Comparison of ENCODE assay signal across 21 cellular contexts in genomic region chr17:13311301-13311700, GRCh38.
A peak's percentile ranks its signal among the peaks of the same experiment; 100 is the strongest.
DNase-seq lines count a peak whose midpoint lies in the region; ATAC-seq and TF ChIP-seq lines count a peak whose summit lies in the region.
"Had no signal": no experiment of that assay in that cellular context is flagged by ENCODE, and none has a peak within 500 bp of the region (broad histone marks: within the 10 kb centered on the region; RNA-seq: fewer than 3 reads in every experiment).

No MANE protein-coding gene starts in this region.

- no peak overlapping the region for H3K18ac ChIP-seq in IMR-90 (ENCODE audit: low read depth, low read length)

- no peak overlapping the region for H2BK20ac ChIP-seq in IMR-90 (ENCODE audit: low read depth, low read length)

- POLR2A ChIA-PET in BJ (lab: Charles Lee): no interaction called here
- POLR2A ChIA-PET in IMR-90 (lab: Charles Lee; ENCODE audit: unreplicated experiment): no interaction called here

- H2BK15ac ChIP-seq in IMR-90 (ENCODE audit: low read depth, low read length): no peak overlapping the region

- H3K36me3 ChIP-seq in BJ (ENCODE audit: control insufficient read depth, insufficient read depth, low read length) (no peaks in the 10 kb centered on the region), IMR-90 (ENCODE audit: control insufficient read depth, insufficient read depth, low read length) (no peaks in the 10 kb centered on the region), mammary epithelial cell (ENCODE audit: insufficient read depth, low read length) (no peaks in the 10 kb centered on the region), H7 (replicated peaks; ENCODE audit: control insufficient read depth, insufficient read depth, low read length) (no peaks in the 10 kb centered on the region)
- H3K36me3 ChIP-seq: uterus had no signal

- ATAC-seq in IMR-90 (ENCODE audit: low read depth) (0 out of 2 replicates have a peak, but pooled peaks have one; percentile 21), GM21529 (IDR thresholded peaks at IDR 0.05; ENCODE audit: unreplicated experiment) (no peak), GM18907 (IDR thresholded peaks at IDR 0.05; ENCODE audit: unreplicated experiment) (no peak)
- ATAC-seq: activated CD8-positive, alpha-beta memory T cell treated with anti-CD3 and anti-CD28 coated beads, Interleukin-2, amount 10 ng/mL, durations not matched to agents 7 days and 5 days; body of pancreas; GM12878 had no signal

- H3K14ac ChIP-seq in IMR-90 (replicated peaks; ENCODE audit: low read depth, low read length): no peak overlapping the region

- H3K9me3 ChIP-seq in IMR-90 (ENCODE audit: control insufficient read depth, insufficient read depth, low read length): no peaks in the 10 kb centered on the region
- H3K9me3 ChIP-seq in mammary epithelial cell (replicated peaks; ENCODE audit: insufficient read depth, low read length): no peaks in the 10 kb centered on the region
- H3K9me3 ChIP-seq: body of pancreas, uterus had no signal

- no peak overlapping the region for H2AK9ac ChIP-seq in IMR-90 (replicated peaks; ENCODE audit: low read depth, low read length, poor library complexity)

- dilution Hi-C loops in IMR-90 (cut with HindIII; ENCODE audit: low sequenced_read_pairs, unreplicated experiment) (no loop called here), mammary epithelial cell (cut with HindIII; ENCODE audit: low sequenced_read_pairs) (no loop called here)

- H3K4me3 ChIP-seq in BJ (ENCODE audit: low read depth, low read length): no peak overlapping the region
- H3K4me3 ChIP-seq in IMR-90 (ENCODE audit: insufficient read depth, low read depth, low read length): no peak overlapping the region
- H3K4me3 ChIP-seq in mammary epithelial cell (replicated peaks in 1 of 3; ENCODE audit: insufficient read depth in 1 of 3, low read depth in 2 of 3, low read length in 3 of 3): no peak overlapping the region
- no peak overlapping the region for H3K4me3 ChIP-seq in H7 (ENCODE audit: insufficient read depth, low read depth, low read length)
- H3K4me3 ChIP-seq: body of pancreas, GM12878, skin epidermis, uterus had no signal

- H3K27me3 ChIP-seq in BJ (ENCODE audit: control insufficient read depth, insufficient read depth, low read length): no peaks in the 10 kb centered on the region
- 0 out of 2 replicates have a peak, but pooled peaks cover 1% of the 10 kb centered on the region for H3K27me3 ChIP-seq in IMR-90 (ENCODE audit: control insufficient read depth, insufficient read depth, low read length)
- H3K27me3 ChIP-seq in mammary epithelial cell (ENCODE audit: insufficient read depth, low read length): peaks cover 2% of the 10 kb centered on the region
- no peaks in the 10 kb centered on the region for H3K27me3 ChIP-seq in H7 (ENCODE audit: control insufficient read depth, insufficient read depth, low read length)
- H3K27me3 ChIP-seq: body of pancreas, uterus had no signal

- no peak overlapping the region for H3K27ac ChIP-seq in IMR-90 (ENCODE audit: insufficient read depth, low read length)
- H3K27ac ChIP-seq in mammary epithelial cell (ENCODE audit: insufficient read depth, low read depth, low read length): no peak overlapping the region
- H3K27ac ChIP-seq: body of pancreas, KMS-11, RWPE1, skin epidermis, uterus had no signal

- in situ Hi-C loops in IMR-90 (cut with MboI; ENCODE audit: low sequenced_read_pairs): no loop called here
- in situ Hi-C loops in mammary epithelial cell (cut with MboI; ENCODE audit: low sequenced_read_pairs in 2 of 2): no loop called here

- H3K56ac ChIP-seq in IMR-90 (ENCODE audit: extremely low read depth, insufficient read depth, low read length): no peak overlapping the region

- no peaks in the 10 kb centered on the region for H3K9me1 ChIP-seq in IMR-90 (ENCODE audit: insufficient read depth, low read length)

- H3K79me1 ChIP-seq in IMR-90 (ENCODE audit: low read depth in 1 of 2, low read length in 2 of 2): no peaks in the 10 kb centered on the region

- intact Hi-C loops in IMR-90 (cut with micrococcal nuclease) (no loop called here), mammary epithelial cell (cut with micrococcal nuclease) (no loop called here)

- no peak overlapping the region for H3K23ac ChIP-seq in IMR-90 (ENCODE audit: low read depth, low read length)

- H3K4ac ChIP-seq in IMR-90 (ENCODE audit: low read depth, low read length): no peak overlapping the region

- no peak overlapping the region for H4K8ac ChIP-seq in IMR-90 (ENCODE audit: low read depth in 2 of 2, low read length in 2 of 2)

- no peak overlapping the region for H3K4me2 ChIP-seq in IMR-90 (ENCODE audit: low read depth, low read length)
- H3K4me2 ChIP-seq in mammary epithelial cell (ENCODE audit: insufficient read depth, low read depth, low read length): no peak overlapping the region
- H3K4me2 ChIP-seq: KMS-11 had no signal

- TF ChIP-seq CTCF in BJ (IDR thresholded peaks at IDR 0.05; ENCODE audit: insufficient read depth, low read depth, low read length) (no peak), IMR-90 (conservative IDR thresholded peaks at IDR 0.05; ENCODE audit: low read depth, low read length) (no peak), mammary epithelial cell (conservative IDR thresholded peaks at IDR 0.05 in 1 of 2, IDR thresholded peaks at IDR 0.05 in 1 of 2; ENCODE audit: extremely low read depth in 1 of 2, insufficient read depth in 1 of 2, low read depth in 1 of 2, low read length in 2 of 2) (no peak)

- H3K9ac ChIP-seq in IMR-90 (ENCODE audit: low read depth, low read length) (no peak overlapping the region), mammary epithelial cell (ENCODE audit: insufficient read depth, low read length) (no peak overlapping the region)
- H3K9ac ChIP-seq: KMS-11 had no signal

- BruUV-seq in IMR-90 (replicated peaks; lab: Mats Ljungman, UMichigan) (no TSS peak), mammary epithelial cell (replicated peaks; lab: Mats Ljungman, UMichigan) (no TSS peak)

- no peak overlapping the region for H2BK5ac ChIP-seq in IMR-90 (ENCODE audit: low read depth, low read length, poor library complexity, severe bottlenecking)

- no peak overlapping the region for H2AK5ac ChIP-seq in IMR-90 (ENCODE audit: low read depth, low read length)

- WGBS in IMR-90 (ENCODE audit: extremely low coverage in 2 of 2, insufficient read length in 1 of 2), 2 experiments: no CpG with 5 or more reads among the region's 1 CpG
- 0% methylated on average over 1 of the region's 1 CpG for WGBS in mammary epithelial cell (ENCODE audit: low coverage, missing lambda C conversion rate)

- H2AFZ ChIP-seq in IMR-90 (replicated peaks; ENCODE audit: low read length, poor library complexity) (no peak overlapping the region), mammary epithelial cell (ENCODE audit: low read depth, low read length) (no peak overlapping the region)

- CTCF ChIA-PET in BJ (lab: Yijun Ruan, JAX) (no interaction called here), IMR-90 (lab: Yijun Ruan, JAX) (interaction anchor here (0.7 kb wide), 1 partner anchor 23 kb away, joined by 3 read pairs; no protein-coding TSS in a partner anchor), mammary epithelial cell (lab: Charles Lee; ENCODE audit: low non-redundant PET) (no interaction called here)

- peak; percentile 42 for DNase-seq in BJ (ENCODE audit: low read depth)
- peak; percentile 12 for DNase-seq in IMR-90
- peak; percentile 29 for DNase-seq in mammary epithelial cell
- peak; percentile 37 for DNase-seq in iris pigment epithelial cell (ENCODE audit: low read depth)
- DNase-seq in NOMO-1 treated with DMSO at 0.1 percent for 48 hours (lab: John Stamatoyannopoulos, UW; ENCODE audit: unreplicated experiment): no peak
- DNase-seq in H7: no peak
- DNase-seq: activated CD8-positive, alpha-beta memory T cell treated with anti-CD3 and anti-CD28 coated beads, Interleukin-2, amount 10 ng/mL, durations not matched to agents 7 days and 5 days; body of pancreas; C1 segment of cervical spinal cord; DMS79 treated with DMSO at 0.1 percent for 48 hours; glutamatergic neuron; NCI-H1930; NCI-H82; stimulated activated naive CD4-positive, alpha-beta T cell; uterus had no signal

- no peaks in the 10 kb centered on the region for H3K79me2 ChIP-seq in mammary epithelial cell (ENCODE audit: insufficient read depth, low read length)

- H4K5ac ChIP-seq in IMR-90 (ENCODE audit: low read depth, low read length): no peak overlapping the region

- H3K4me1 ChIP-seq in IMR-90 (ENCODE audit: control insufficient read depth, insufficient read depth, low read length) (peaks cover 4% of the 10 kb centered on the region; the same call in 1 of the 2 replicates), mammary epithelial cell (ENCODE audit: insufficient read depth, low read length) (no peaks in the 10 kb centered on the region)
- H3K4me1 ChIP-seq: body of pancreas, uterus had no signal

- TF ChIP-seq RAD21 in IMR-90 (IDR thresholded peaks at IDR 0.05; ENCODE audit: low read length): no peak

- H4K91ac ChIP-seq in IMR-90 (ENCODE audit: insufficient read depth, low read depth, low read length): no peak overlapping the region

- no peaks in the 10 kb centered on the region for H4K20me1 ChIP-seq in IMR-90 (ENCODE audit: insufficient read depth, low read length)
- no peaks in the 10 kb centered on the region for H4K20me1 ChIP-seq in mammary epithelial cell (ENCODE audit: insufficient read depth, low read length)

- no peak for TF ChIP-seq POLR2A in IMR-90 (IDR thresholded peaks at IDR 0.05; ENCODE audit: low read depth, low read length)

- H2BK120ac ChIP-seq in IMR-90 (ENCODE audit: low read depth, low read length): no peak overlapping the region

TF ChIP-seq in IMR-90, 13 proteins besides CTCF, POLR2A, EP300 and RAD21:
- TF ChIP-seq NFE2L2 (IDR thresholded peaks at IDR 0.05; ENCODE audit: low read depth, low read length) (no peak), RCOR1 (IDR thresholded peaks at IDR 0.05; ENCODE audit: insufficient replicate concordance, low read length) (no peak), ELK1 (IDR thresholded peaks at IDR 0.05; ENCODE audit: borderline replicate concordance, low read depth, low read length) (no peak), CEBPB (IDR thresholded peaks at IDR 0.05; ENCODE audit: low read depth, low read length) (no peak), BHLHE40 (IDR thresholded peaks at IDR 0.05; ENCODE audit: low read depth, low read length) (no peak), CHD1 (IDR thresholded peaks at IDR 0.05; ENCODE audit: low read depth, low read length) (no peak), MXI1 (IDR thresholded peaks at IDR 0.05; ENCODE audit: borderline replicate concordance, low read depth, low read length) (no peak), FOS (IDR thresholded peaks at IDR 0.05; ENCODE audit: low read depth, low read length) (no peak)

Comparison
In these comparisons a context has a peak if more than half of its experiments do, and no peak if none do; other contexts are left out.
1. DNase-seq: peak in BJ (single experiment), IMR-90 (single experiment), mammary epithelial cell (single experiment) and iris pigment epithelial cell (single experiment); none in NOMO-1 treated with DMSO at 0.1 percent for 48 hours (single experiment) and H7 (single experiment).